11 cellular contexts compared by ENCODE assay signal in the genomic region with DNA sequence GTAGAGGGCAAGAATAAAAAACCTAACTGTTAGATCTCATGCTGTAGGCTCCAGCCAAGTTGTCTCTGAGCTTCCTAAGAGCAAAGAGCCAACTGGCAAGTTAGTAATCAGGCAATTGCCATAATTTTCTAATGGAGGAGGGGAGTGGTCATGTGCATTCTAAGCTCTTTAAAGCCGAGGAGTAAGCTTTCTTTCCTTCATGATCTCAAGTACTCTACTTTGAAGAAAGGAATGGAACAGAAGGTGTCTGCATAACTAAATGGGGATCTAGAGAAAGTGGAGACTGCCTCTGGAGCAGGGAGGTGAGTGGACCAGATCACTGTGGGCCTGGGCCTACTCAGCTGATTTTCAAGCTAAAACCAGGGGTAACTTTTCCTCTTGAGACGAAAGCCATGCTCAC. TPM values are rescaled to one million over a fixed set of nuclear protein-coding genes. Genes with fewer than 3 reads are reported as not detected.
A peak's percentile ranks its signal among the peaks of the same experiment; 100 is the strongest.
DNase-seq lines count a peak whose midpoint lies in the region; ATAC-seq and TF ChIP-seq lines count a peak whose summit lies in the region.
"Had no signal": no experiment of that assay in that cellular context is flagged by ENCODE, and none has a peak within 500 bp of the region (broad histone marks: within the 10 kb centered on the region; RNA-seq: fewer than 3 reads in every experiment).

No MANE protein-coding gene starts in this region.

- no peak for ATAC-seq in right lobe of liver
- ATAC-seq in GM19023 (IDR thresholded peaks at IDR 0.05; ENCODE audit: unreplicated experiment) = no peak
- ATAC-seq in T-cell (replicated peaks in 1 of 4) = no peak
- ATAC-seq in activated T-cell treated with anti-CD3 and anti-CD28 coated beads, Interleukin-2, amount 50 U/mL, for 4 hours = no peak

- peak overlapping the region; percentile 12 for H3K27ac ChIP-seq in A673 (ENCODE audit: low read depth, low read length, poor library complexity, severe bottlenecking)
- peak overlapping the region; percentile 55; the same call in 1 of the 2 replicates for H3K27ac ChIP-seq in HUES6 (ENCODE audit: low read depth, low read length)
- peak overlapping the region; percentile 1 to 52 (median 24) for H3K27ac ChIP-seq in right lobe of liver
- H3K27ac ChIP-seq: thyroid gland had no signal

- TF ChIP-seq CTCF in A673 (conservative IDR thresholded peaks at IDR 0.05; ENCODE audit: low read depth, low read length) = no peak
- no peak for TF ChIP-seq CTCF in right lobe of liver (IDR thresholded peaks at IDR 0.05)

- BruUV-seq in A673 (replicated peaks; lab: Mats Ljungman, UMichigan) = no TSS peak

- CTCF ChIA-PET in A673 (lab: Charles Lee) = interaction anchor here (0.8 kb wide), 1 partner anchor 15 kb away, joined by 3 read pairs; no protein-coding TSS in a partner anchor
- CTCF ChIA-PET in T-cell (lab: Charles Lee) = interaction anchor here (0.7 to 1.6 kb wide), 4 partner anchors 9 to 151 kb away, joined by 3 read pairs; no protein-coding TSS in a partner anchor

- no peaks in the 10 kb centered on the region for H3K9me3 Mint-ChIP-seq in activated T-helper 2 cell treated with anti-CD3 and anti-CD28 coated beads, Interferon-gamma antibody, Interleukin-2, Interleukin-4, amounts not matched to agents 10 μg/mL and 5 μg/mL and 100 μg/mL, durations not matched to agents 14 hours and 24 hours and 36 hours
- H3K9me3 Mint-ChIP-seq in T-cell = no peaks in the 10 kb centered on the region
- no peaks in the 10 kb centered on the region for H3K9me3 Mint-ChIP-seq in activated T-cell treated with anti-CD3 and anti-CD28 coated beads, Interleukin-2, amount 50 U/mL, for 4 hours

- no peaks in the 10 kb centered on the region for H3K27me3 Mint-ChIP-seq in activated T-helper 2 cell treated with anti-CD3 and anti-CD28 coated beads, Interferon-gamma antibody, Interleukin-2, Interleukin-4, amounts not matched to agents 10 μg/mL and 5 μg/mL and 100 μg/mL, durations not matched to agents 14 hours and 24 hours and 36 hours (ENCODE audit: low read depth)
- H3K27me3 Mint-ChIP-seq in T-cell = no peaks in the 10 kb centered on the region
- no peaks in the 10 kb centered on the region for H3K27me3 Mint-ChIP-seq in activated T-cell treated with anti-CD3 and anti-CD28 coated beads, Interleukin-2, amount 50 U/mL, for 4 hours (ENCODE audit: low read depth)

- H3K27me3 ChIP-seq in A673 (replicated peaks; ENCODE audit: insufficient read depth, low read depth, low read length, poor library complexity) (no peaks in the 10 kb centered on the region), HUES6 (ENCODE audit: control insufficient read depth, insufficient read depth, low read length) (no peaks in the 10 kb centered on the region), right lobe of liver (no peaks in the 10 kb centered on the region)
- H3K27me3 ChIP-seq: thyroid gland had no signal

- WGBS in right lobe of liver (ENCODE audit: insufficient coverage, low coverage, low lambda C conversion rate, missing lambda C conversion rate) = 88% methylated on average over 2 of the region's 2 CpGs

- no peak for DNase-seq in A673 (ENCODE audit: low spot score)
- no peak for DNase-seq in activated T-helper 2 cell treated with anti-CD3 and anti-CD28 coated beads, Interferon-gamma antibody, Interleukin-2, Interleukin-4, amounts not matched to agents 10 μg/mL and 5 μg/mL and 100 μg/mL, durations not matched to agents 14 hours and 24 hours and 36 hours (ENCODE audit: low spot score)
- no peak for DNase-seq in right lobe of liver
- DNase-seq in NOMO-1 treated with DMSO at 0.1 percent for 48 hours (lab: John Stamatoyannopoulos, UW; ENCODE audit: unreplicated experiment) = no peak
- no peak for DNase-seq in T-cell
- DNase-seq in activated T-cell treated with anti-CD3 and anti-CD28 coated beads, Interleukin-2, amount 50 U/mL, for 4 hours = no peak
- DNase-seq: hippocampal formation, NCI-H1417, thyroid gland had no signal

- peaks cover 41% of the 10 kb centered on the region for H3K4me1 Mint-ChIP-seq in activated T-helper 2 cell treated with anti-CD3 and anti-CD28 coated beads, Interferon-gamma antibody, Interleukin-2, Interleukin-4, amounts not matched to agents 10 μg/mL and 5 μg/mL and 100 μg/mL, durations not matched to agents 14 hours and 24 hours and 36 hours (ENCODE audit: low read depth)
- H3K4me1 Mint-ChIP-seq in T-cell = peaks cover 10 to 16% (median 13%) of the 10 kb centered on the region in 3 donors
- peaks cover 39% of the 10 kb centered on the region for H3K4me1 Mint-ChIP-seq in activated T-cell treated with anti-CD3 and anti-CD28 coated beads, Interleukin-2, amount 50 U/mL, for 4 hours (ENCODE audit: low read depth)

- H3K4me1 ChIP-seq in A673 (ENCODE audit: insufficient read depth, low read length, poor library complexity, severe bottlenecking) (peaks cover 11% of the 10 kb centered on the region), HUES6 (ENCODE audit: control insufficient read depth, insufficient read depth, low read length) (peaks cover 31% of the 10 kb centered on the region), right lobe of liver (peaks cover 0 to 15% (median 5%) of the 10 kb centered on the region in 4 donors)

- H3K36me3 Mint-ChIP-seq in activated T-helper 2 cell treated with anti-CD3 and anti-CD28 coated beads, Interferon-gamma antibody, Interleukin-2, Interleukin-4, amounts not matched to agents 10 μg/mL and 5 μg/mL and 100 μg/mL, durations not matched to agents 14 hours and 24 hours and 36 hours (ENCODE audit: low read depth) = peaks cover 84% of the 10 kb centered on the region
- H3K36me3 Mint-ChIP-seq in T-cell = peaks cover 22% of the 10 kb centered on the region
- H3K36me3 Mint-ChIP-seq in activated T-cell treated with anti-CD3 and anti-CD28 coated beads, Interleukin-2, amount 50 U/mL, for 4 hours (ENCODE audit: insufficient read depth) = peaks cover 52% of the 10 kb centered on the region

- no peak overlapping the region for H3K9ac ChIP-seq in HUES6 (ENCODE audit: low read length)

- POLR2A ChIA-PET in A673 (lab: Charles Lee; ENCODE audit: low non-redundant PET) = no interaction called here
- POLR2A ChIA-PET in T-cell (lab: Charles Lee) = interaction anchor here in 1 of 2 donors (0.6 kb wide), 2 partner anchors 38 to 412 kb away, joined by 3 read pairs; a partner anchor contains a TSS

- no peak for TF ChIP-seq POLR2A in right lobe of liver (IDR thresholded peaks at IDR 0.05)

- intact Hi-C loops in A673 (cut with micrococcal nuclease; ENCODE audit: unreplicated experiment) = no loop called here
- intact Hi-C loops in activated T-helper 2 cell treated with anti-CD3 and anti-CD28 coated beads, Interferon-gamma antibody, Interleukin-2, Interleukin-4, amounts not matched to agents 10 μg/mL and 5 μg/mL and 100 μg/mL, durations not matched to agents 14 hours and 24 hours and 36 hours (cut with micrococcal nuclease) = no loop called here
- intact Hi-C loops in right lobe of liver (cut with DNase I) = no loop called here

- H3K36me3 ChIP-seq in A673 (ENCODE audit: insufficient read depth, low read length, poor library complexity, severe bottlenecking) (peaks cover 29% of the 10 kb centered on the region), HUES6 (ENCODE audit: control insufficient read depth, insufficient read depth, low read length) (peaks cover 66% of the 10 kb centered on the region), right lobe of liver (peaks cover 0 to 11% (median 0%) of the 10 kb centered on the region in 4 donors)
- H3K36me3 ChIP-seq: thyroid gland had no signal

- H3K9me3 ChIP-seq in A673 (ENCODE audit: low read depth, low read length, poor library complexity, severe bottlenecking) (no peaks in the 10 kb centered on the region), HUES6 (ENCODE audit: control insufficient read depth, insufficient read depth, low read depth, low read length) (no peaks in the 10 kb centered on the region), right lobe of liver (no peaks in the 10 kb centered on the region)
- H3K9me3 ChIP-seq: thyroid gland had no signal

- H3K4me3 ChIP-seq in A673 (ENCODE audit: low read depth, low read length, poor library complexity, severe bottlenecking) (no peak overlapping the region), HUES6 (ENCODE audit: low read depth, low read length) (no peak overlapping the region), right lobe of liver (no peak overlapping the region)
- H3K4me3 ChIP-seq: thyroid gland had no signal

- H3K4me3 Mint-ChIP-seq in activated T-helper 2 cell treated with anti-CD3 and anti-CD28 coated beads, Interferon-gamma antibody, Interleukin-2, Interleukin-4, amounts not matched to agents 10 μg/mL and 5 μg/mL and 100 μg/mL, durations not matched to agents 14 hours and 24 hours and 36 hours (ENCODE audit: low read depth) = no peak overlapping the region
- H3K4me3 Mint-ChIP-seq in T-cell = no peak overlapping the region
- H3K4me3 Mint-ChIP-seq in activated T-cell treated with anti-CD3 and anti-CD28 coated beads, Interleukin-2, amount 50 U/mL, for 4 hours = no peak overlapping the region

- H3K27ac Mint-ChIP-seq in activated T-helper 2 cell treated with anti-CD3 and anti-CD28 coated beads, Interferon-gamma antibody, Interleukin-2, Interleukin-4, amounts not matched to agents 10 μg/mL and 5 μg/mL and 100 μg/mL, durations not matched to agents 14 hours and 24 hours and 36 hours = peak overlapping the region; percentile 28
- H3K27ac Mint-ChIP-seq in T-cell = no peak overlapping the region

RNA-seq across cellular contexts. Expression of a gene that starts 37.7 kb away (rescaled TPM):
- 149 and 175 TPM in 2 replicates for total RNA-seq in A673 (2021)
- 216 and 221 TPM in 2 replicates for total RNA-seq in activated T-helper 2 cell treated with anti-CD3 and anti-CD28 coated beads, Interferon-gamma antibody, Interleukin-2, Interleukin-4, amounts not matched to agents 10 μg/mL and 5 μg/mL and 100 μg/mL, durations not matched to agents 14 hours and 24 hours and 36 hours
- total RNA-seq in right lobe of liver = 100 to 1,000 TPM in 3 of 6 experiments, 10 to 100 TPM in 3; 25.9 to 180 (median 102) TPM
- total RNA-seq in T-cell = 100 to 1,000 TPM; 532 to 695 (median 613) TPM
- 100 to 1,000 TPM; 225 to 255 (median 244) TPM for total RNA-seq in activated T-cell treated with anti-CD3 and anti-CD28 coated beads, Interleukin-2, amount 50 U/mL, for 4 hours
